ENCODE assay signal across 1 cellular context in genomic region chr15:85154061-85154460, GRCh38.
A peak's percentile ranks its signal among the peaks of the same experiment; 100 is the strongest.
TF ChIP-seq lines count a peak whose summit lies in the region.

No MANE protein-coding gene starts in this region.

TF ChIP-seq in K562, 482 proteins besides CTCF, POLR2A, EP300 and RAD21 (continued from another document and continues in another):
- TF ChIP-seq ELK3 (CRISPR knock-in tag; IDR thresholded peaks at IDR 0.05) (no peak), ZNF592 (IDR thresholded peaks at IDR 0.05) (no peak), PBX2 (CRISPR knock-in tag; IDR thresholded peaks at IDR 0.05; ENCODE audit: low read depth) (no peak), PBX2 (tag; conservative IDR thresholded peaks at IDR 0.05; ENCODE audit: low read depth) (peak; percentile 96), TAF15 (IDR thresholded peaks at IDR 0.05; ENCODE audit: low read depth, low read length) (no peak), RBM39 (optimal IDR thresholded peaks at IDR 0.05; ENCODE audit: low read depth, low read length) (no peak), HSF4 (CRISPR knock-in tag; IDR thresholded peaks at IDR 0.05; ENCODE audit: borderline replicate concordance) (no peak), ZNF217 (CRISPR knock-in tag; IDR thresholded peaks at IDR 0.05) (no peak), PRDM10 (IDR thresholded peaks at IDR 0.05; ENCODE audit: partially characterized antibody) (peak; percentile 18), XRCC3 (IDR thresholded peaks at IDR 0.05) (no peak), PHF21A (IDR thresholded peaks at IDR 0.05; ENCODE audit: borderline replicate concordance, low read depth) (peak; percentile 81), CHD4 (IDR thresholded peaks at IDR 0.05; ENCODE audit: insufficient read depth, insufficient replicate concordance, low read depth, low read length, poor library complexity, severe bottlenecking) (no peak), OTX1 (CRISPR knock-in tag; IDR thresholded peaks at IDR 0.05) (no peak), U2AF1 (optimal IDR thresholded peaks at IDR 0.05; ENCODE audit: low read depth, low read length) (no peak), NEUROD1 (IDR thresholded peaks at IDR 0.05; ENCODE audit: borderline replicate concordance, low read depth, low read length, partially characterized antibody) (no peak), ZNF407 (IDR thresholded peaks at IDR 0.05; ENCODE audit: low read depth) (no peak), CBX5 (IDR thresholded peaks at IDR 0.05; ENCODE audit: borderline replicate concordance, low read depth) (no peak), DACH1 (IDR thresholded peaks at IDR 0.05; ENCODE audit: partially characterized antibody) (no peak), ID3 (CRISPR knock-in tag; IDR thresholded peaks at IDR 0.05) (no peak), ID3 (tag; IDR thresholded peaks at IDR 0.05) (no peak), GTF2F1 (IDR thresholded peaks at IDR 0.05; ENCODE audit: low read depth, low read length) (no peak), FIP1L1 (IDR thresholded peaks at IDR 0.05; ENCODE audit: low read depth, low read length, poor library complexity, severe bottlenecking) (no peak), CHD1 (IDR thresholded peaks at IDR 0.05; ENCODE audit: low read length) (no peak), E2F5 (CRISPR knock-in tag; IDR thresholded peaks at IDR 0.05) (no peak), E2F6 (IDR thresholded peaks at IDR 0.05; ENCODE audit: borderline replicate concordance in 1 of 2, extremely low read depth in 1 of 2, insufficient read depth in 1 of 2, insufficient read length in 1 of 2, low read depth in 1 of 2, low read length in 1 of 2, poor library complexity in 1 of 2, severe bottlenecking in 1 of 2) (no peak), SRSF7 (optimal IDR thresholded peaks at IDR 0.05; ENCODE audit: low read depth, low read length) (no peak), TBL1XR1 (IDR thresholded peaks at IDR 0.05; ENCODE audit: low read length in 2 of 2) (no peak), ATF1 (CRISPR knock-in tag; IDR thresholded peaks at IDR 0.05) (no peak), ATF1 (tag; IDR thresholded peaks at IDR 0.05) (no peak), MIER1 (IDR thresholded peaks at IDR 0.05; ENCODE audit: low read depth) (no peak), SMAD3 (CRISPR knock-in tag; conservative IDR thresholded peaks at IDR 0.05) (no peak), HDAC1 (IDR thresholded peaks at IDR 0.05) (no peak), ZNF695 (CRISPR knock-in tag; IDR thresholded peaks at IDR 0.05) (no peak), TEAD4 (IDR thresholded peaks at IDR 0.05; ENCODE audit: low read length) (no peak), TEAD4 (CRISPR knock-in tag; IDR thresholded peaks at IDR 0.05; ENCODE audit: borderline replicate concordance) (no peak), NFIX (CRISPR knock-in tag; IDR thresholded peaks at IDR 0.05; ENCODE audit: low read depth) (no peak)
